ENCODE assay signal across 15 cellular contexts in the genomic region with DNA sequence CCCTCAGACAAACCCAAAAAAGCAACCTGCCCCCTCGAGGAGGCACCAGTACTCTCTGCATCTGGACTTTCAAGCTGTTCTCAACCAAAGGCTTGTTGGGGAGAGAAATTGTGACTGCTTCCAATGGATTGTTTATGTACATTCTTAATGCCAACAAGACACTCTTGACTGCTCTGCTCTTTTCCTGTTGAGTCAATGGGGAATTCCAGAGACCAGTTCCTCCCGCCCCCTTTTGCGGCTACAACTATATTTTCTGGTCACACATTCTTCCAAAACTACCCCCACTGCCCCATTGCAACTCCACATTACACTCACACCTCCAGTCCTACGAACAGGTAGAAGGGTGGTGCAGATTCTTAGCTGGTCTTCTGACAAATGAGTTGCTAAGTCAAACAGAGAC.
A peak's percentile ranks its signal among the peaks of the same experiment; 100 is the strongest.
DNase-seq lines count a peak whose midpoint lies in the region; ATAC-seq and TF ChIP-seq lines count a peak whose summit lies in the region.
"Had no signal": no experiment of that assay in that cellular context is flagged by ENCODE, and none has a peak within 500 bp of the region (broad histone marks: within the 10 kb centered on the region; RNA-seq: fewer than 3 reads in every experiment).

No MANE protein-coding gene starts in this region.

- DNase-seq in activated CD4-positive, alpha-beta T cell treated with anti-CD3 and anti-CD28 coated beads for 36 hours = peak; percentile 53
- DNase-seq in activated CD4-positive, alpha-beta T cell treated with anti-CD3 and anti-CD28 coated beads, Interleukin-2, amount 50 U/mL, for 1 hour = no peak
- peak; percentile 29 for DNase-seq in GM12864 (ENCODE audit: low read depth)
- no peak for DNase-seq in Panc1 (ENCODE audit: low read depth, low spot score)
- peak; percentile 43 to 62 for DNase-seq in foreskin keratinocyte
- no peak for DNase-seq in upper lobe of left lung
- DNase-seq: mesendoderm, NCI-H1436, SK-N-SH had no signal

- in situ Hi-C loops in Panc1 (cut with HindIII; ENCODE audit: low pct_unique_long_range_greater_than_20kb, low sequenced_read_pairs) = no loop called here

- TF ChIP-seq CTCF in GM12864 (IDR thresholded peaks at IDR 0.05; ENCODE audit: low read depth, low read length, missing control alignments) = no peak
- no peak for TF ChIP-seq CTCF in Panc1 (IDR thresholded peaks at IDR 0.05)
- no peak for TF ChIP-seq CTCF in foreskin keratinocyte (conservative IDR thresholded peaks at IDR 0.05)
- TF ChIP-seq CTCF in upper lobe of left lung (IDR thresholded peaks at IDR 0.05) = no peak

- peak; percentile 62 for ATAC-seq in activated CD4-positive, alpha-beta T cell treated with anti-CD3 and anti-CD28 coated beads for 36 hours
- ATAC-seq in Panc1 (peak; percentile 79), foreskin keratinocyte (peak; percentile 72), GM19452 (IDR thresholded peaks at IDR 0.05; ENCODE audit: unreplicated experiment) (no peak), GM21825 (IDR thresholded peaks at IDR 0.05; ENCODE audit: unreplicated experiment) (no peak), upper lobe of left lung (ENCODE audit: low FRiP score in 2 of 2) (no peak)

- intact Hi-C loops in activated CD4-positive, alpha-beta T cell treated with anti-CD3 and anti-CD28 coated beads for 36 hours (cut with DNase I, micrococcal nuclease) = no loop called here
- intact Hi-C loops in Panc1 (cut with micrococcal nuclease; ENCODE audit: unreplicated experiment) = no loop called here

- H3K36me3 ChIP-seq in Panc1 (ENCODE audit: control insufficient read depth, insufficient read depth, low read length) (no peaks in the 10 kb centered on the region), upper lobe of left lung (no peaks in the 10 kb centered on the region)
- H3K36me3 ChIP-seq: suprapubic skin had no signal

- WGBS in upper lobe of left lung, 2 donors = 52 to 53% methylated on average over 4 of the region's 4 CpGs

- TF ChIP-seq EP300 in upper lobe of left lung (IDR thresholded peaks at IDR 0.05) = no peak

- CTCF ChIA-PET in activated CD4-positive, alpha-beta T cell treated with anti-CD3 and anti-CD28 coated beads for 36 hours (lab: Charles Lee) = interaction anchor here (0.9 to 1.2 kb wide), 2 partner anchors 11 to 37 kb away, joined by 3 to 4 read pairs; no protein-coding TSS in a partner anchor
- CTCF ChIA-PET in Panc1 (lab: Charles Lee) = no interaction called here

- peaks cover 13% of the 10 kb centered on the region for H3K4me1 ChIP-seq in Panc1 (ENCODE audit: control insufficient read depth, insufficient read depth, low read length)
- H3K4me1 ChIP-seq in foreskin keratinocyte = peaks cover 3% of the 10 kb centered on the region
- no peaks in the 10 kb centered on the region for H3K4me1 ChIP-seq in upper lobe of left lung
- H3K4me1 ChIP-seq: parathyroid adenoma, suprapubic skin had no signal

- no TSS peak for BruUV-seq in Panc1 (replicated peaks; lab: Mats Ljungman, UMichigan)

- H3K4me3 ChIP-seq in GM12864 (ENCODE audit: low read depth, low read length) = no peak overlapping the region
- no peak overlapping the region for H3K4me3 ChIP-seq in Panc1 (ENCODE audit: low read depth in 2 of 2, low read length in 2 of 2)
- no peak overlapping the region for H3K4me3 ChIP-seq in upper lobe of left lung
- H3K4me3 ChIP-seq: hepatocyte, suprapubic skin had no signal

- no peaks in the 10 kb centered on the region for H3K9me3 ChIP-seq in Panc1 (ENCODE audit: control insufficient read depth, insufficient read depth, low read depth, low read length)
- H3K9me3 ChIP-seq in upper lobe of left lung = no peaks in the 10 kb centered on the region
- H3K9me3 ChIP-seq: SK-N-SH, suprapubic skin had no signal

- TF ChIP-seq POLR2A in upper lobe of left lung (IDR thresholded peaks at IDR 0.05) = no peak

- no peaks in the 10 kb centered on the region for H3K36me3 Mint-ChIP-seq in activated CD4-positive, alpha-beta T cell treated with anti-CD3 and anti-CD28 coated beads for 36 hours (ENCODE audit: low read depth)

- H3K27me3 Mint-ChIP-seq in activated CD4-positive, alpha-beta T cell treated with anti-CD3 and anti-CD28 coated beads for 36 hours = peaks cover 10% of the 10 kb centered on the region

- no peak overlapping the region for H3K4me3 Mint-ChIP-seq in activated CD4-positive, alpha-beta T cell treated with anti-CD3 and anti-CD28 coated beads for 36 hours

- 0 out of 2 replicates have a peak overlapping the region, but pooled peaks have one; percentile 5 for H3K27ac ChIP-seq in Panc1 (ENCODE audit: low read length)
- no peak overlapping the region for H3K27ac ChIP-seq in foreskin keratinocyte
- no peak overlapping the region for H3K27ac ChIP-seq in upper lobe of left lung
- H3K27ac ChIP-seq: 22Rv1, hepatocyte, parathyroid adenoma, suprapubic skin had no signal

- H3K4me1 Mint-ChIP-seq in activated CD4-positive, alpha-beta T cell treated with anti-CD3 and anti-CD28 coated beads for 36 hours = peaks cover 22% of the 10 kb centered on the region

- H3K27ac Mint-ChIP-seq in activated CD4-positive, alpha-beta T cell treated with anti-CD3 and anti-CD28 coated beads for 36 hours = no peak overlapping the region

- POLR2A ChIA-PET in activated CD4-positive, alpha-beta T cell treated with anti-CD3 and anti-CD28 coated beads for 36 hours (lab: Charles Lee) = no interaction called here
- POLR2A ChIA-PET in Panc1 (lab: Charles Lee) = no interaction called here

- H3K27me3 ChIP-seq in Panc1 (ENCODE audit: control insufficient read depth, insufficient read depth, low read length) (no peaks in the 10 kb centered on the region), foreskin keratinocyte (peaks cover 7% of the 10 kb centered on the region), upper lobe of left lung (no peaks in the 10 kb centered on the region)

- no peaks in the 10 kb centered on the region for H3K9me3 Mint-ChIP-seq in activated CD4-positive, alpha-beta T cell treated with anti-CD3 and anti-CD28 coated beads for 36 hours (ENCODE audit: low read depth)

Comparison
In these comparisons a context has a peak if more than half of its experiments do, and no peak if none do; other contexts are left out.
1. DNase-seq: peak in activated CD4-positive, alpha-beta T cell treated with anti-CD3 and anti-CD28 coated beads for 36 hours (single experiment), GM12864 (single experiment) and foreskin keratinocyte (2 of 2); none in activated CD4-positive, alpha-beta T cell treated with anti-CD3 and anti-CD28 coated beads, Interleukin-2, amount 50 U/mL, for 1 hour (single experiment), Panc1 (single experiment) and upper lobe of left lung (0 of 2).
2. ATAC-seq: peak in activated CD4-positive, alpha-beta T cell treated with anti-CD3 and anti-CD28 coated beads for 36 hours (single experiment), Panc1 (single experiment) and foreskin keratinocyte (single experiment); none in GM19452 (single experiment), GM21825 (single experiment) and upper lobe of left lung (0 of 2).